Comparison of ENCODE assay signal across 8 cellular contexts in the genomic region with DNA sequence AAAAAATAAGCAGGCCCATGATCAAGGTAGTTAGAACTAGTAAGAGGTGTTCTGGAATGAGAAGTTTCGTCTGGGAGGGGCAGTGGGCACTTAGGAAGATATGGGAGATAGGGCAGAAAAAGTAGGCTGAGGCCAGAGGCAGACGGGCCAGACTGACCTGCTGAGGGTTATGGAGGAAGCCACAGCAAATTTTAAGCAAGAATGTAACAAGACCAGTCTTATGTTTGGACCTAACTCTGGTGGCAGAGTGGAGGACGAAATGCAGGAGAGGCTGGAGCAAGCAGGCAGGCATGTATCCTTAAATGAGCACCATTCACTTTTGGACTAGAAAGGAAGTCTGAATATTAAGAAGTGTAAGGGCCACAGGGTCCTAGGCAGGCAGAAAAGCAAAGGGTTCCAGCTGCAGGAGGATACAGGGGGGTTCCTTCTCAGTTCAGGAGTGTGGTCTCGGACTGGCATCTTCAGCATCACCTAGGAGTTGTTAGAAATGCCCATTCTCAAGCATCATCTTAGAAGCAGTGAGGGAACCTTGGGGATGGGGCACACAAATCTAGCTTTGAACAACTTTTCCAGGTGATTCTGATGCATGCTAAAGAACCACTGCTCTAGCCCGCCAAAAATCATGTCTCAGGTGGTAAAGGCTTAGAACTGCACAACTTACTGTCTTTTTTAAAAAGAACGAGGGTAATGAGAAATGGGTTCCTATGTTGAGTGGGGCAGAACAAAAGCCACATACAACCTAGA. TPM values are rescaled to one million over a fixed set of nuclear protein-coding genes. Genes with fewer than 3 reads are reported as not detected.
DNase-seq lines count a peak whose midpoint lies in the region; ATAC-seq and TF ChIP-seq lines count a peak whose summit lies in the region.

No MANE protein-coding gene starts in this region.

- H4K20me1 ChIP-seq in smooth muscle cell (ENCODE audit: low read depth): peaks cover 31% of the 10 kb centered on the region

- peak overlapping the region; percentile 57 for H3K4me3 Mint-ChIP-seq in activated CD8-positive, alpha-beta T cell treated with anti-CD3 and anti-CD28 coated beads, Interleukin-2, amount 10 ng/mL, durations not matched to agents 7 days and 5 days

- H3K36me3 ChIP-seq in iPS DF 6.9 (ENCODE audit: control insufficient read depth, insufficient read depth, low read length) (no peaks in the 10 kb centered on the region), smooth muscle cell (ENCODE audit: low read depth) (no peaks in the 10 kb centered on the region)

- DNase-seq in DMS53 (lab: John Stamatoyannopoulos, UW) (peak; percentile 45), DMS53 treated with DMSO at 0.1 percent for 48 hours (lab: John Stamatoyannopoulos, UW; ENCODE audit: unreplicated experiment) (no peak), iPS DF 6.9 (ENCODE audit: low read depth, low spot score) (no peak), smooth muscle cell (lab: John Stamatoyannopoulos, UW; ENCODE audit: unreplicated experiment) (no peak), anterior cingulate cortex (lab: John Stamatoyannopoulos, UW) (no peak), NCI-H2029 treated with DMSO at 0.1 percent for 48 hours (lab: John Stamatoyannopoulos, UW) (no peak)
- no peak for DNase-seq in activated CD8-positive, alpha-beta T cell treated with anti-CD3 and anti-CD28 coated beads, Interleukin-2, amount 10 ng/mL, durations not matched to agents 7 days and 5 days
- no peak for DNase-seq in activated CD4-positive, CD25-positive, alpha-beta regulatory T cell treated with anti-CD3 and anti-CD28 coated beads, Interleukin-2, amount 50 U/mL, for 72 hours

- POLR2A ChIA-PET in activated CD8-positive, alpha-beta T cell treated with anti-CD3 and anti-CD28 coated beads, Interleukin-2, amount 10 ng/mL, durations not matched to agents 7 days and 5 days (lab: Charles Lee): no interaction called here

- H3K4me1 ChIP-seq in iPS DF 6.9 (ENCODE audit: control insufficient read depth, insufficient read depth, low read length) (peaks cover 3% of the 10 kb centered on the region; the same call in 1 of the 2 replicates), smooth muscle cell (ENCODE audit: low read depth) (peaks cover 27% of the 10 kb centered on the region)

- peaks cover 24% of the 10 kb centered on the region for H3K27me3 Mint-ChIP-seq in activated CD8-positive, alpha-beta T cell treated with anti-CD3 and anti-CD28 coated beads, Interleukin-2, amount 10 ng/mL, durations not matched to agents 7 days and 5 days (ENCODE audit: low read depth)

- H2AFZ ChIP-seq in smooth muscle cell (ENCODE audit: low read depth): no peak overlapping the region

- H3K27ac ChIP-seq in iPS DF 6.9 (ENCODE audit: low read length): no peak overlapping the region
- peak overlapping the region; percentile 96 for H3K27ac ChIP-seq in smooth muscle cell (ENCODE audit: low read depth)

- no peak for ATAC-seq in activated CD8-positive, alpha-beta T cell treated with anti-CD3 and anti-CD28 coated beads, Interleukin-2, amount 10 ng/mL, durations not matched to agents 7 days and 5 days

- TF ChIP-seq CTCF in smooth muscle cell (IDR thresholded peaks at IDR 0.05; ENCODE audit: borderline replicate concordance, insufficient read depth, poor library complexity, severe bottlenecking): no peak

- peaks cover 5% of the 10 kb centered on the region for H3K9me3 Mint-ChIP-seq in activated CD8-positive, alpha-beta T cell treated with anti-CD3 and anti-CD28 coated beads, Interleukin-2, amount 10 ng/mL, durations not matched to agents 7 days and 5 days (ENCODE audit: insufficient read depth)

- peak overlapping the region; percentile 86 for H3K9ac ChIP-seq in smooth muscle cell (ENCODE audit: low read depth)

- CTCF ChIA-PET in activated CD8-positive, alpha-beta T cell treated with anti-CD3 and anti-CD28 coated beads, Interleukin-2, amount 10 ng/mL, durations not matched to agents 7 days and 5 days (lab: Charles Lee): no interaction called here

- peak overlapping the region; percentile 3; the same call in 1 of the 2 replicates for H3K4me3 ChIP-seq in iPS DF 6.9 (ENCODE audit: low read length)
- peak overlapping the region; percentile 83 for H3K4me3 ChIP-seq in smooth muscle cell

- peak overlapping the region; percentile 85 for H3K4me2 ChIP-seq in smooth muscle cell

- no peaks in the 10 kb centered on the region for H3K27me3 ChIP-seq in iPS DF 6.9 (ENCODE audit: control insufficient read depth, insufficient read depth, low read length)
- H3K27me3 ChIP-seq in smooth muscle cell (ENCODE audit: low read depth): no peaks in the 10 kb centered on the region

- H3F3A ChIP-seq in smooth muscle cell (ENCODE audit: low read depth): peaks cover 12% of the 10 kb centered on the region

- H3K79me2 ChIP-seq in smooth muscle cell (ENCODE audit: low read depth): peaks cover 34% of the 10 kb centered on the region

- WGBS in iPS DF 6.9 (ENCODE audit: insufficient coverage, insufficient read length): no CpG with 5 or more reads among the region's 6 CpGs
- WGBS in smooth muscle cell (ENCODE audit: low lambda C conversion rate): 48% methylated on average over 6 of the region's 6 CpGs

- peaks cover 25% of the 10 kb centered on the region for H3K4me1 Mint-ChIP-seq in activated CD8-positive, alpha-beta T cell treated with anti-CD3 and anti-CD28 coated beads, Interleukin-2, amount 10 ng/mL, durations not matched to agents 7 days and 5 days (ENCODE audit: low read depth)

- peaks cover 3% of the 10 kb centered on the region for H3K36me3 Mint-ChIP-seq in activated CD8-positive, alpha-beta T cell treated with anti-CD3 and anti-CD28 coated beads, Interleukin-2, amount 10 ng/mL, durations not matched to agents 7 days and 5 days (ENCODE audit: low read depth)

- no peak overlapping the region for H3K27ac Mint-ChIP-seq in activated CD8-positive, alpha-beta T cell treated with anti-CD3 and anti-CD28 coated beads, Interleukin-2, amount 10 ng/mL, durations not matched to agents 7 days and 5 days

- H3K9me3 ChIP-seq in iPS DF 6.9 (ENCODE audit: control insufficient read depth, insufficient read depth, low read length) (no peaks in the 10 kb centered on the region), smooth muscle cell (replicated peaks; ENCODE audit: low read depth) (no peaks in the 10 kb centered on the region)

RNA-seq across cellular contexts. Expression of a gene that starts 1.7 kb away (rescaled TPM):
- total RNA-seq in activated CD8-positive, alpha-beta T cell treated with anti-CD3 and anti-CD28 coated beads, Interleukin-2, amount 10 ng/mL, durations not matched to agents 7 days and 5 days: 10 to 100 TPM; 59.0 to 63.6 TPM
- 486 and 582 TPM in 2 replicates for total RNA-seq in smooth muscle cell
- 534 and 559 TPM in 2 replicates for polyA plus RNA-seq in smooth muscle cell

RNA-seq across cellular contexts. Expression of a gene that starts 37.0 kb away (rescaled TPM):
- total RNA-seq in activated CD8-positive, alpha-beta T cell treated with anti-CD3 and anti-CD28 coated beads, Interleukin-2, amount 10 ng/mL, durations not matched to agents 7 days and 5 days: under 1 TPM; 0.50 to 0.55 TPM
- 0.76 and 1.0 TPM in 2 replicates for total RNA-seq in smooth muscle cell
- 1.3 and 1.6 TPM in 2 replicates for polyA plus RNA-seq in smooth muscle cell
